ENCODE assay signal across 14 cellular contexts in the genomic region with DNA sequence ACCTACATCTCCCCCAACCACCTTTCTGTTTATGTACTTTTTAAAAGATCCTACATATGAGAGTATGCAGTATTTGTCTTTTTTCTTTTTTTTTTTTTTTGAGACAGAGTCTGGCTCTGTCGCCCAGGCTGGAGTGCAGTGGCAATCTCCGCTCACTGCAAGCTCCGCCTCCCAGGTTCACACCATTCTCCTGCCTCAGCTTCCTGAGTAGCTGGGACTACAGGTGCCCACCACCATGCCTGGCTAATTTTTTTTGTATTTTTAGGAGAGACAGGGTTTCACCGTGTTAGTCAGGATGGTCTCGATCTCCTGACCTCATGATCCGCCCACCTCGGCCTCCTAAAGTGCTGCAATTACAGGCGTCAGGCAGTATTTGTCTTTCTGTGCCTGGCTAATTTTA. TPM values are rescaled to one million over a fixed set of nuclear protein-coding genes. Genes with fewer than 3 reads are reported as not detected.
"Had no signal": no experiment of that assay in that cellular context is flagged by ENCODE, and none has a peak within 500 bp of the region (broad histone marks: within the 10 kb centered on the region; RNA-seq: fewer than 3 reads in every experiment).

No MANE protein-coding gene starts in this region.

RNA-seq across cellular contexts. Expression of gene SETSIP, which starts 2.9 kb away (rescaled TPM):
- total RNA-seq: stomach, subcutaneous adipose tissue, suprapubic skin, temporal lobe, testis, thoracic aorta, tibial nerve, transverse colon, upper lobe of left lung, upper lobe of right lung, ureter, urinary bladder, uterus, vagina had no signal
- polyA plus RNA-seq: stomach, urinary bladder had no signal

RNA-seq across cellular contexts. Expression of gene EPHX4, which starts 48.3 kb away (rescaled TPM):
- total RNA-seq: vagina had no signal
